9 cellular contexts compared by ENCODE assay signal in the genomic region with DNA sequence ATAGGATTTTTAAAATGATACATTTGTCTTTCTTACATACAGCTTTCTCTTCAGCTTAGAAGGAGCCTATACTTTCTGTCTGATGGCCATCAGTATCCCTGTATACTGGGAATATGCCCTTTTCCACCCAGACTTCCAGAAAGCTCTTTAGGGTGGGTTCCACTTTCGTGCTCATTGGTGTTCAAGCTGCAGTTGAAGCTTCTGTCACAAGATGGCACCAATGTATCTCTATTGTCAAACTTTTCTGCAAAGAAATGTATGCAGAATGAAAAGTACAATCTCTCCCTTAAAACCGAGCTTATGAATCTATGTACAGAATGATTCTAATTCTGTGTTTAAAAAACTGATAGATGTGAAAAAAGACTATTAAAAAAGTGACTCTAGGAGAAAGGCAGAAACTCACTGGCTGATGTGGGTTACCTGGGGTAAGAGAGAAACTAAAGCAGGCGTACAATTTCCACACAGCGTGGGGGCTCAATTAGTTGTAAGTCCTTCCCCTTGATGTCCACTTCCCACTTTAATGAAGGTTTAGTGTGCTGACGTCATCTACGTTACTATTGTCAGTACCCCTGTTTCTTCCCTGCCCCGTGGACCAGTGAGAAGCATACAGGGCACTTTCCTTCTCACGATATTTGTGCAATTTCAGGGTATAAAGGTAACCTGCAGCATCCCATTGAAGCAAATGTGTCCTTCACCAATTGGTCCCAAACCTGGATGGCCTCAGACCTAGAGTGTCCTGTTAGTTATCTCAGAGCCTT. TPM values are rescaled to one million over a fixed set of nuclear protein-coding genes. Genes with fewer than 3 reads are reported as not detected.
A peak's percentile ranks its signal among the peaks of the same experiment; 100 is the strongest.
DNase-seq lines count a peak whose midpoint lies in the region; ATAC-seq and TF ChIP-seq lines count a peak whose summit lies in the region.
"Had no signal": no experiment of that assay in that cellular context is flagged by ENCODE, and none has a peak within 500 bp of the region (broad histone marks: within the 10 kb centered on the region; RNA-seq: fewer than 3 reads in every experiment).

No MANE protein-coding gene starts in this region.

- no peak overlapping the region for H3K4me2 ChIP-seq in Loucy (ENCODE audit: low read depth, low read length, poor library complexity, severe bottlenecking)

- no peak overlapping the region for H2AFZ ChIP-seq in Loucy (ENCODE audit: low read length)

- H3K9ac ChIP-seq in Loucy (ENCODE audit: low read depth, low read length, poor library complexity, severe bottlenecking), result no peak overlapping the region

- H3K9me2 ChIP-seq in Loucy (replicated peaks; ENCODE audit: low read depth, low read length), result no peaks in the 10 kb centered on the region

- TF ChIP-seq CTCF in Loucy (conservative IDR thresholded peaks at IDR 0.05; ENCODE audit: low read length) (peak; percentile 57), astrocyte of the spinal cord (IDR thresholded peaks at IDR 0.05; ENCODE audit: low read depth, low read length) (peak; percentile 45)

- ATAC-seq in HG02870 (IDR thresholded peaks at IDR 0.05; ENCODE audit: unreplicated experiment) (no peak), HG02571 (IDR thresholded peaks at IDR 0.05; ENCODE audit: unreplicated experiment) (no peak)

- no peaks in the 10 kb centered on the region for H3K79me2 ChIP-seq in Loucy (ENCODE audit: insufficient read depth, low read length)

- no peaks in the 10 kb centered on the region for H3K4me1 ChIP-seq in Loucy (ENCODE audit: insufficient read depth, low read length, poor library complexity, severe bottlenecking)

- H3K4me3 ChIP-seq in Loucy (ENCODE audit: low read length, poor library complexity, severe bottlenecking) (no peak overlapping the region), astrocyte of the spinal cord (ENCODE audit: low read depth, low read length) (no peak overlapping the region)

- no peaks in the 10 kb centered on the region for H3K9me3 ChIP-seq in Loucy (ENCODE audit: insufficient read depth, low read depth, low read length)

- in situ Hi-C loops in astrocyte of the spinal cord (cut with HindIII; ENCODE audit: low sequenced_read_pairs), result no loop called here

- H3K27me3 ChIP-seq in Loucy (ENCODE audit: insufficient read depth, low read length, poor library complexity, severe bottlenecking), result no peaks in the 10 kb centered on the region

- peak; percentile 1 for DNase-seq in SIG-M5 treated with dmso at 0.1 percent for 504 hours (lab: John Stamatoyannopoulos, UW; ENCODE audit: unreplicated experiment)
- DNase-seq in SIG-M5 (lab: John Stamatoyannopoulos, UW), result no peak
- peak; percentile 10 for DNase-seq in astrocyte of the spinal cord (ENCODE audit: low read depth, low spot score)
- peak; percentile 35 to 55 for DNase-seq in lung microvascular endothelial cell (ENCODE audit: low read depth in 2 of 2)
- no peak for DNase-seq in GF-D8 (lab: John Stamatoyannopoulos, UW)

- no peaks in the 10 kb centered on the region for H3F3A ChIP-seq in Loucy (ENCODE audit: low read depth)

- no peaks in the 10 kb centered on the region for H4K20me1 ChIP-seq in Loucy (ENCODE audit: insufficient read depth, low read length, poor library complexity, severe bottlenecking)

- no peaks in the 10 kb centered on the region for H3K36me3 ChIP-seq in Loucy (ENCODE audit: insufficient read depth, low read length)

RNA-seq across cellular contexts. Expression of a gene that starts 57.3 kb away (rescaled TPM):
- not detected in 2 replicates for total RNA-seq in lung microvascular endothelial cell
- total RNA-seq: activated CD8-positive, alpha-beta memory T cell treated with anti-CD3 and anti-CD28 coated beads for 36 hours had no signal

Comparison
In these comparisons a context has a peak if more than half of its experiments do, and no peak if none do; other contexts are left out.
1. DNase-seq: peak in SIG-M5 treated with dmso at 0.1 percent for 504 hours (single experiment), astrocyte of the spinal cord (single experiment) and lung microvascular endothelial cell (2 of 2); none in SIG-M5 (single experiment) and GF-D8 (single experiment).